ENCODE assay signal across 19 cellular contexts in the genomic region with DNA sequence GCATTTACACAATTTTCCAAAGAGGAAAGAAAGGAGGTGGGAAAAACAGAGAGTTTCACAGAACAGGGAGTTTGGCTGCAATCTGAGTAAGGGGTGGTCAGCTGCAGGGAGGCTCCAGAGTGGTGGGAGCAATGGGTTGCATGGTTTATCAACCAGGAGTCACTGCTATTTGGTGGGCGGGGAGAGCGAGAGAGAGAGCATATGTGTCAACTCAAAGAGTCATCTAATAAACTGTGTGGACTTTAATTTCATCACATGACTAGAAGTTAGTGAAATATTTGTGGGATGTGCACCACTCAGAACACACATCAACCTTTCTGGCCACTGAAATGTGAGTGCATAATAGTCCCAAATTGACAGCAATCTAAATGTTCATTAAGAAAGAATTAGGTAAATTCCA.
"Had no signal": no experiment of that assay in that cellular context is flagged by ENCODE, and none has a peak within 500 bp of the region (broad histone marks: within the 10 kb centered on the region; RNA-seq: fewer than 3 reads in every experiment).

No MANE protein-coding gene starts in this region.

- DNase-seq: activated naive CD4-positive, alpha-beta T cell treated with Interleukin-2 at 50 U/mL for 16 hours; activated naive CD8-positive, alpha-beta T cell treated with anti-CD3 and anti-CD28 coated beads for 36 hours; activated T-cell treated with anti-CD3 and anti-CD28 coated beads, Interleukin-2, amount 50 U/mL, for 48 hours; amniotic stem cell; cerebellar nuclear complex; esophagus squamous epithelium; head of caudate nucleus; islet precursor cell; left cardiac atrium; mesenchymal stem cell; naive B cell; posterior cingulate gyrus; stimulated activated CD4-positive, alpha-beta T cell treated with anti-CD3 and anti-CD28 coated beads, Interleukin-4, amount 100 ng/mL, for 4 hours; stimulated activated naive CD8-positive, alpha-beta T cell treated with anti-CD3 and anti-CD28 coated beads, Interleukin-15, Interleukin-2, amounts not matched to agents 100 U/mL and 50 U/mL, for 24 hours; T-helper 17 cell; upper lobe of left lung had no signal

- H3K36me3 ChIP-seq: esophagus squamous epithelium, gastroesophageal sphincter, neural progenitor cell, upper lobe of left lung had no signal

- H2AFZ ChIP-seq: neural progenitor cell had no signal

- H3K27ac Mint-ChIP-seq: activated naive CD8-positive, alpha-beta T cell treated with anti-CD3 and anti-CD28 coated beads for 36 hours; neural progenitor cell; T-helper 17 cell had no signal

- H3K4me2 ChIP-seq: neural progenitor cell had no signal

- H3K9ac ChIP-seq: neural progenitor cell had no signal

- H3K27ac ChIP-seq: coronary artery, gastroesophageal sphincter, neural progenitor cell, upper lobe of left lung had no signal

- H3K27me3 Mint-ChIP-seq: activated naive CD8-positive, alpha-beta T cell treated with anti-CD3 and anti-CD28 coated beads for 36 hours; naive B cell; T-helper 17 cell had no signal

- H3K9me3 ChIP-seq: esophagus squamous epithelium, gastroesophageal sphincter, upper lobe of left lung had no signal

- H3K4me1 Mint-ChIP-seq: activated naive CD8-positive, alpha-beta T cell treated with anti-CD3 and anti-CD28 coated beads for 36 hours; naive B cell; neural progenitor cell had no signal

- H3K27me3 ChIP-seq: esophagus squamous epithelium, gastroesophageal sphincter, neural progenitor cell, upper lobe of left lung had no signal

- H3K36me3 Mint-ChIP-seq: activated naive CD8-positive, alpha-beta T cell treated with anti-CD3 and anti-CD28 coated beads for 36 hours; naive B cell had no signal

- H3K4me3 Mint-ChIP-seq: activated naive CD8-positive, alpha-beta T cell treated with anti-CD3 and anti-CD28 coated beads for 36 hours; naive B cell; neural progenitor cell; T-helper 17 cell had no signal

- H3K4me3 ChIP-seq: coronary artery, esophagus squamous epithelium, gastroesophageal sphincter, neural progenitor cell, upper lobe of left lung had no signal

- H3K9me3 Mint-ChIP-seq: activated naive CD8-positive, alpha-beta T cell treated with anti-CD3 and anti-CD28 coated beads for 36 hours had no signal

- ATAC-seq: gastroesophageal sphincter; left cardiac atrium; stimulated activated naive CD8-positive, alpha-beta T cell treated with anti-CD3 and anti-CD28 coated beads, Interleukin-15, Interleukin-2, amounts not matched to agents 100 U/mL and 50 U/mL, for 24 hours; T-helper 17 cell had no signal
